9 cellular contexts compared by ENCODE assay signal in the genomic region with DNA sequence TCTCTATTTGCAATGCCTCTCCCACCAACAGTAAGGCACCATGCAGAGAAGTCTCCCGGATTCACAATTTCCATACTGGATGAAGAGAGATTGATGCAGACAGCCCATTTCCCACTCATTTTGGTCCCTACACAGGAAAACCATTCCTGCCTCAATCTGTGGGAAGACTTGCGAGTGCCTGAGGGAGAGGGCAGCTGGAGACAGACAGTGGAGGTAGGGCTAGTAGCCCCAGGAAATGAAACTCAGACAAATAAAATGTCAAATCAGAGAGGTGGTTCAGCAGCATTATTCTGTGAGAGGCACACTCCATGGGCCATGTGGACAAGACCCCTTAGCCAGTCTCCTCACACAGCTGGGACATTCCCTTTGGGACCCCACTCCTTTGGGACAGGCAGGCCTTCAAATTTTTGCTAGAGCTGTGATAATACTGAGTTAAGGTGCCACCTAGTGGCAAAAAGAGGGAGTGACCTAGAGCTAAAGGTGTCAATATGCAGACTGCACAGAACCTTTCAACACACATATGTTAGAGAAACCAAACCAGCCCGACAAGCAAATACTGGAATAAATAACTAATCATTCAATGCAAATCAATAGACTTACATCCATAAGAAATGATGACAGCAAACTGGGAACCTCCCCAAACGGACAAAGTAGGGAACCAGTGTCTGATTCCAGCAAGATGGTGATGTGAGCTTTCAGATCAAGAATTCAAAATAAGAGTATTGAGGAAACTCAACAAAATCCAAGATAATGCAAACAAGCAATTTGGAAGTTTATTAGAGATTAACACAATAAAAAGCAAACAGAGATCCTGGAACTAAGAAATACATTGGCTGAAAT.
DNase-seq lines count a peak whose midpoint lies in the region; TF ChIP-seq lines count a peak whose summit lies in the region.
"Had no signal": no experiment of that assay in that cellular context is flagged by ENCODE, and none has a peak within 500 bp of the region (broad histone marks: within the 10 kb centered on the region; RNA-seq: fewer than 3 reads in every experiment).

No MANE protein-coding gene starts in this region.

- no peaks in the 10 kb centered on the region for H3K79me2 ChIP-seq in MM.1S (ENCODE audit: low read length)
- H3K79me2 ChIP-seq: parathyroid adenoma had no signal

- no peaks in the 10 kb centered on the region for H3K9me2 ChIP-seq in MM.1S (replicated peaks; ENCODE audit: insufficient read depth, low read length)

- H3K4me3 ChIP-seq in GM06990 (replicated peaks; ENCODE audit: low read depth, low read length) (no peak overlapping the region), HEK293 (ENCODE audit: low read depth, low read length) (no peak overlapping the region), MM.1S (ENCODE audit: low read length) (no peak overlapping the region), choroid plexus epithelial cell (ENCODE audit: low read depth, low read length) (no peak overlapping the region), neutrophil (ENCODE audit: low read depth in 1 of 2, low read length in 1 of 2) (no peak overlapping the region)

- H3K4me1 ChIP-seq in HEK293 (ENCODE audit: control insufficient read depth, insufficient read depth, low read length) (no peaks in the 10 kb centered on the region), MM.1S (ENCODE audit: low read length) (no peaks in the 10 kb centered on the region), neutrophil (ENCODE audit: control insufficient read depth in 1 of 2, insufficient read depth in 1 of 2, low read depth in 1 of 2, low read length in 1 of 2) (no peaks in the 10 kb centered on the region)
- H3K4me1 ChIP-seq: parathyroid adenoma had no signal

- no peaks in the 10 kb centered on the region for H3F3A ChIP-seq in MM.1S (ENCODE audit: insufficient read depth, low read length)

- no peak overlapping the region for H3K4me2 ChIP-seq in MM.1S (ENCODE audit: low read depth, low read length)

- H3K36me3 ChIP-seq in GM06990 (ENCODE audit: control insufficient read depth, insufficient read depth, low read length): no peaks in the 10 kb centered on the region
- no peaks in the 10 kb centered on the region for H3K36me3 ChIP-seq in HEK293 (ENCODE audit: control insufficient read depth in 2 of 2, insufficient read depth in 1 of 2, low read length in 2 of 2)
- H3K36me3 ChIP-seq in MM.1S (replicated peaks; ENCODE audit: insufficient read depth, low read length): no peaks in the 10 kb centered on the region
- no peaks in the 10 kb centered on the region for H3K36me3 ChIP-seq in neutrophil

- H3K27ac ChIP-seq in HEK293 (ENCODE audit: extremely low read depth, low read depth, low read length): no peak overlapping the region
- H3K27ac ChIP-seq in MM.1S (ENCODE audit: low read length): no peak overlapping the region
- no peak overlapping the region for H3K27ac ChIP-seq in neutrophil
- H3K27ac ChIP-seq: parathyroid adenoma had no signal

- H4K20me1 ChIP-seq in MM.1S (ENCODE audit: insufficient read depth, low read length): no peaks in the 10 kb centered on the region

- peak; percentile 67 for TF ChIP-seq CTCF in GM06990 (IDR thresholded peaks at IDR 0.05; ENCODE audit: insufficient read depth, low read length, poor library complexity, severe bottlenecking)
- no peak for TF ChIP-seq CTCF in HEK293 (tag by site-specific recombination; IDR thresholded peaks at IDR 0.05)
- TF ChIP-seq CTCF in MM.1S (IDR thresholded peaks at IDR 0.05; ENCODE audit: low read length): peak; percentile 90
- TF ChIP-seq CTCF in choroid plexus epithelial cell (conservative IDR thresholded peaks at IDR 0.05; ENCODE audit: low read depth, low read length): peak; percentile 55
- TF ChIP-seq CTCF in neutrophil (IDR thresholded peaks at IDR 0.05): peak; percentile 34

- no peak overlapping the region for H3K9ac ChIP-seq in MM.1S (ENCODE audit: low read length)
- H3K9ac ChIP-seq: parathyroid adenoma had no signal

- H3K27me3 ChIP-seq in GM06990 (replicated peaks; ENCODE audit: control insufficient read depth, insufficient read depth, low read length) (no peaks in the 10 kb centered on the region), MM.1S (replicated peaks; ENCODE audit: insufficient read depth, low read length) (no peaks in the 10 kb centered on the region), neutrophil (no peaks in the 10 kb centered on the region)

- CTCF ChIA-PET in HEK293 (lab: Yijun Ruan, JAX): interaction anchor here (1.6 kb wide), 1 partner anchor 9 kb away, joined by 4 read pairs; no protein-coding TSS in a partner anchor

- H3K9me3 ChIP-seq in HEK293 (ENCODE audit: control insufficient read depth, insufficient read depth, low read depth, low read length) (no peaks in the 10 kb centered on the region), MM.1S (replicated peaks; ENCODE audit: insufficient read depth, low read length) (no peaks in the 10 kb centered on the region), neutrophil (no peaks in the 10 kb centered on the region)

- no peak overlapping the region for H2AFZ ChIP-seq in MM.1S (ENCODE audit: low read length)
- H2AFZ ChIP-seq: parathyroid adenoma had no signal

- POLR2A ChIA-PET in HEK293 (lab: Yijun Ruan, JAX): no interaction called here

- DNase-seq in AML-193 (lab: John Stamatoyannopoulos, UW) (peak; percentile 22 to 30), GM06990 (ENCODE audit: extremely low read depth, insufficient read length) (no peak), MM.1S (peak; percentile 51), choroid plexus epithelial cell (ENCODE audit: low read depth) (peak; percentile 26), H4 (ENCODE audit: low spot score) (no peak), inferior parietal cortex (ENCODE audit: extremely low spot score) (no peak)

TF ChIP-seq in HEK293, 187 proteins besides CTCF, POLR2A, EP300 and RAD21:
- TF ChIP-seq ZNF654 (tag by site-specific recombination; IDR thresholded peaks at IDR 0.05; ENCODE audit: low read depth) (peak; percentile 53), ZNF473 (tag by site-specific recombination; IDR thresholded peaks at IDR 0.05) (no peak), TRIM28 (IDR thresholded peaks at IDR 0.05; ENCODE audit: borderline replicate concordance, low read length) (no peak), SETDB1 (IDR thresholded peaks at IDR 0.05; ENCODE audit: insufficient read length, low read length) (peak; percentile 31)

Comparison
In these comparisons a context has a peak if more than half of its experiments do, and no peak if none do; other contexts are left out.
1. DNase-seq: peak in AML-193 (2 of 2), MM.1S (single experiment) and choroid plexus epithelial cell (single experiment); none in GM06990 (single experiment), H4 (single experiment) and inferior parietal cortex (single experiment).